Comparison of ENCODE assay signal across 8 cellular contexts in the genomic region with DNA sequence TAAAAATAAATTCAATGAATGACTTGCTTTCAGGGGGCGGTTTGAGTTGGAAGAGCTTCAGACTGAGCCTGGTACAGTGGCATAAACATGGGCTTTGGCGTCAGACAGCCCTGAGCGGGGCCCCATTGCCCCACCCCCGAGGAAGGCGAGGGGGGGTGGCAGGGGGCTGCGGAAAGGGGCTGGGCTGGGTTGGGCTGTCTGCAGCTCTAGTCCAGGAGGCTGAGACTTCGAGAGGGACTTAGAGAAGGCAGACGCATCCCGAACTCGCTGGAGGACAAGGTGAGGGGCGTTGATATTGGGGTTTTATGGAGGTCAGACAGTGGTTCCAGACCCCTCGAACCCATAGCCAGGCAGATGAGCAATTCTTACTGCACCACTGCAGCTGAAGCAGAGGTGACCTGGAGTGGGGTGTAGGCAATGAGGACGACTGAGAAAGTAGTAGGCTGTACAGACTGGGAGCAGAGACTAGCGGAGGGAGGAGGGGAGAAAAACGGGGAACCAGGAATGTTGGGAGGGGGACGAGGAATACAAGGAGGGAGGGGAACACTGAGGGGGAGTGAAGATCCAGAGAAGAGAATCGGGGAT. TPM values are rescaled to one million over a fixed set of nuclear protein-coding genes. Genes with fewer than 3 reads are reported as not detected.
DNase-seq lines count a peak whose midpoint lies in the region; ATAC-seq and TF ChIP-seq lines count a peak whose summit lies in the region.

A gene with protein sequence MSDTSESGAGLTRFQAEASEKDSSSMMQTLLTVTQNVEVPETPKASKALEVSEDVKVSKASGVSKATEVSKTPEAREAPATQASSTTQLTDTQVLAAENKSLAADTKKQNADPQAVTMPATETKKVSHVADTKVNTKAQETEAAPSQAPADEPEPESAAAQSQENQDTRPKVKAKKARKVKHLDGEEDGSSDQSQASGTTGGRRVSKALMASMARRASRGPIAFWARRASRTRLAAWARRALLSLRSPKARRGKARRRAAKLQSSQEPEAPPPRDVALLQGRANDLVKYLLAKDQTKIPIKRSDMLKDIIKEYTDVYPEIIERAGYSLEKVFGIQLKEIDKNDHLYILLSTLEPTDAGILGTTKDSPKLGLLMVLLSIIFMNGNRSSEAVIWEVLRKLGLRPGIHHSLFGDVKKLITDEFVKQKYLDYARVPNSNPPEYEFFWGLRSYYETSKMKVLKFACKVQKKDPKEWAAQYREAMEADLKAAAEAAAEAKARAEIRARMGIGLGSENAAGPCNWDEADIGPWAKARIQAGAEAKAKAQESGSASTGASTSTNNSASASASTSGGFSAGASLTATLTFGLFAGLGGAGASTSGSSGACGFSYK (plus strand): TSS at position 222 of the 585 bp plus-strand sequence. CDS start 1,587 bp downstream, outside the sequence.

- peak within 1 kb of the TSS; percentile 91 for H3K27ac Mint-ChIP-seq in activated B cell treated with CpG ODN at 0.5 μM for 24 hours
- peak within 1 kb of the TSS; percentile 87 for H3K27ac Mint-ChIP-seq in dendritic cell treated with granulocyte-macrophage colony-stimulating factor and Interleukin-4, amounts not matched to agents 40 ng/mL and 50 ng/mL, for 4 days

- H3K9me3 Mint-ChIP-seq in activated B cell treated with CpG ODN at 0.5 μM for 24 hours, result no peaks in the 10 kb centered on the region
- no peaks in the 10 kb centered on the region for H3K9me3 Mint-ChIP-seq in dendritic cell treated with granulocyte-macrophage colony-stimulating factor and Interleukin-4, amounts not matched to agents 40 ng/mL and 50 ng/mL, for 4 days

- ATAC-seq in activated B cell treated with CpG ODN at 0.5 μM for 24 hours (ENCODE audit: low read depth) (peak; percentile 16), HG03095 (IDR thresholded peaks at IDR 0.05; ENCODE audit: unreplicated experiment) (no peak), GM21390 (IDR thresholded peaks at IDR 0.05; ENCODE audit: unreplicated experiment) (no peak)

- WGBS in HUES64, result 1% methylated on average over 17 of the region's 17 CpGs

- H3K27me3 Mint-ChIP-seq in activated B cell treated with CpG ODN at 0.5 μM for 24 hours, result no peaks in the 10 kb centered on the region
- H3K27me3 Mint-ChIP-seq in dendritic cell treated with granulocyte-macrophage colony-stimulating factor and Interleukin-4, amounts not matched to agents 40 ng/mL and 50 ng/mL, for 4 days, result peaks cover 15% of the 10 kb centered on the region

- intact Hi-C loops in activated B cell treated with CpG ODN at 0.5 μM for 24 hours (cut with micrococcal nuclease), result loop anchor here (1.0 to 5.0 kb wide), 9 partner anchors 168 to 1725 kb away; partner anchors contain the start of genes APEX2, FAM120C, GNL3L and PHF8
- intact Hi-C loops in dendritic cell treated with granulocyte-macrophage colony-stimulating factor and Interleukin-4, amounts not matched to agents 40 ng/mL and 50 ng/mL, for 4 days (cut with micrococcal nuclease), result loop anchor here (1.0 to 10.0 kb wide), 5 partner anchors 168 to 763 kb away; partner anchors contain the start of genes GNL3L, PHF8 and TSR2

- H3K4me1 ChIP-seq in HUES64 (ENCODE audit: insufficient read depth, low read length), result peaks cover 14% of the 10 kb centered on the region; the same call in 1 of the 2 replicates

- peaks cover 31% of the 10 kb centered on the region for H3K36me3 ChIP-seq in HUES64 (ENCODE audit: insufficient read depth, low read length)
- H3K36me3 ChIP-seq in kidney epithelial cell (ENCODE audit: control insufficient read depth, insufficient read depth, low read length), result no peaks in the 10 kb centered on the region

- peak within 1 kb of the TSS; percentile 86 for H3K9ac ChIP-seq in HUES64 (ENCODE audit: low read depth, low read length)

- DNase-seq in AG09309 (ENCODE audit: low read depth) (no peak), activated B cell treated with CpG ODN at 0.5 μM for 24 hours (peak; percentile 18), kidney epithelial cell (ENCODE audit: low read depth) (no peak), smooth muscle cell of the brain vasculature (ENCODE audit: low read depth, low spot score) (peak; percentile 10)

- no peaks in the 10 kb centered on the region for H3K27me3 ChIP-seq in HUES64 (ENCODE audit: insufficient read depth, low read length)
- no peaks in the 10 kb centered on the region for H3K27me3 ChIP-seq in kidney epithelial cell (ENCODE audit: control insufficient read depth, insufficient read depth, low read length)

- no peak for TF ChIP-seq CTCF in AG09309 (IDR thresholded peaks at IDR 0.05; ENCODE audit: control insufficient read depth, insufficient read depth, low read depth, low read length, missing control alignments)
- TF ChIP-seq CTCF in activated B cell treated with CpG ODN at 0.5 μM for 24 hours (IDR thresholded peaks at IDR 0.05), result no peak
- no peak for TF ChIP-seq CTCF in kidney epithelial cell (IDR thresholded peaks at IDR 0.05; ENCODE audit: insufficient read depth, low read length, poor library complexity, severe bottlenecking)

- peak within 1 kb of the TSS; percentile 95 for H3K27ac ChIP-seq in HUES64 (ENCODE audit: low read depth, low read length)

- H3K4me1 Mint-ChIP-seq in activated B cell treated with CpG ODN at 0.5 μM for 24 hours, result peaks cover 14% of the 10 kb centered on the region
- H3K4me1 Mint-ChIP-seq in dendritic cell treated with granulocyte-macrophage colony-stimulating factor and Interleukin-4, amounts not matched to agents 40 ng/mL and 50 ng/mL, for 4 days (ENCODE audit: low read depth), result peaks cover 38% of the 10 kb centered on the region

- H3K4me3 Mint-ChIP-seq in activated B cell treated with CpG ODN at 0.5 μM for 24 hours, result peak within 1 kb of the TSS; percentile 92
- H3K4me3 Mint-ChIP-seq in dendritic cell treated with granulocyte-macrophage colony-stimulating factor and Interleukin-4, amounts not matched to agents 40 ng/mL and 50 ng/mL, for 4 days, result peak within 1 kb of the TSS; percentile 83

- CTCF ChIA-PET in activated B cell treated with CpG ODN at 0.5 μM for 24 hours (lab: Charles Lee), result no interaction called here

- H3K4me3 ChIP-seq in AG09309 (ENCODE audit: control insufficient read depth, low read depth, low read length) (peak within 1 kb of the TSS; percentile 85), HUES64 (ENCODE audit: low read length) (peak within 1 kb of the TSS; percentile 97), kidney epithelial cell (ENCODE audit: low read depth, low read length) (peak within 1 kb of the TSS; percentile 66)

- peaks cover 24% of the 10 kb centered on the region for H3K36me3 Mint-ChIP-seq in activated B cell treated with CpG ODN at 0.5 μM for 24 hours (ENCODE audit: low read depth)
- H3K36me3 Mint-ChIP-seq in dendritic cell treated with granulocyte-macrophage colony-stimulating factor and Interleukin-4, amounts not matched to agents 40 ng/mL and 50 ng/mL, for 4 days (ENCODE audit: low read depth), result peaks cover 52% of the 10 kb centered on the region

- POLR2A ChIA-PET in activated B cell treated with CpG ODN at 0.5 μM for 24 hours (lab: Charles Lee), result interaction anchor here (0.7 to 2.7 kb wide), 5 partner anchors 21 to 1361 kb away, joined by 3 to 38 read pairs (median 4); partner anchors contain the start of gene APEX2

- H3K9me3 ChIP-seq in HUES64 (ENCODE audit: insufficient read depth, low read depth, low read length), result no peaks in the 10 kb centered on the region

RNA-seq across cellular contexts. Expression of the gene that starts here (rescaled TPM):
- 152 TPM for polyA plus RNA-seq in HUES64 (2013, experiment 1 of 2)
- 177 TPM for polyA plus RNA-seq in HUES64 (2013, experiment 2 of 2)
- 44.0 and 49.4 TPM in 2 replicates for total RNA-seq in activated B cell treated with CpG ODN at 0.5 μM for 24 hours
- total RNA-seq in kidney epithelial cell, result 195 and 200 TPM in 2 replicates

Comparison
In these comparisons a context has a peak if more than half of its experiments do, and no peak if none do; other contexts are left out.
1. DNase-seq: peak in activated B cell treated with CpG ODN at 0.5 μM for 24 hours (single experiment) and smooth muscle cell of the brain vasculature (single experiment); none in AG09309 (single experiment) and kidney epithelial cell (single experiment).
2. Peak in every context shown above with its lines, with median percentiles within 50 percentile points of each other: H3K4me3 ChIP-seq.